ENCODE assay signal across 15 cellular contexts in genomic region chr7:39744620-39745019, GRCh38.
DNase-seq lines count a peak whose midpoint lies in the region; ATAC-seq and TF ChIP-seq lines count a peak whose summit lies in the region.
"Had no signal": no experiment of that assay in that cellular context is flagged by ENCODE, and none has a peak within 500 bp of the region (broad histone marks: within the 10 kb centered on the region; RNA-seq: fewer than 3 reads in every experiment).

No MANE protein-coding gene starts in this region.

- POLR2A ChIA-PET in WTC11 (lab: Charles Lee), result no interaction called here

- no peak overlapping the region for H2BK15ac ChIP-seq in neuronal stem cell (ENCODE audit: low read length)

- no peak overlapping the region for H4K91ac ChIP-seq in neuronal stem cell (ENCODE audit: low read depth, low read length, poor library complexity)

- no peak overlapping the region for H2AK5ac ChIP-seq in neuronal stem cell (ENCODE audit: low read depth, low read length)

- H3K27me3 Mint-ChIP-seq in WTC11 (ENCODE audit: low read depth), result no peaks in the 10 kb centered on the region
- H3K27me3 Mint-ChIP-seq: B cell; CD8-positive, alpha-beta memory T cell had no signal

- H2AFZ ChIP-seq in neuronal stem cell (ENCODE audit: low read length), result no peak overlapping the region
- H2AFZ ChIP-seq: GM23338 had no signal

- H3K4me1 ChIP-seq in breast epithelium, result no peaks in the 10 kb centered on the region
- no peaks in the 10 kb centered on the region for H3K4me1 ChIP-seq in neuronal stem cell (ENCODE audit: control insufficient read depth in 2 of 2, insufficient read depth in 1 of 2, low read depth in 1 of 2, low read length in 2 of 2)

- H2BK120ac ChIP-seq in neuronal stem cell (ENCODE audit: low read depth, low read length), result no peak overlapping the region

- no peaks in the 10 kb centered on the region for H3K9me3 Mint-ChIP-seq in WTC11
- H3K9me3 Mint-ChIP-seq: CD8-positive, alpha-beta memory T cell; GM23338; HFFc6 had no signal

- no peaks in the 10 kb centered on the region for H3K36me3 ChIP-seq in breast epithelium
- H3K36me3 ChIP-seq in neuronal stem cell (replicated peaks in 1 of 2; ENCODE audit: control insufficient read depth in 2 of 2, insufficient read depth in 2 of 2, low read length in 2 of 2), result peaks cover 0 to 5% of the 10 kb centered on the region in 2 donors

- no peak overlapping the region for H4K8ac ChIP-seq in neuronal stem cell (ENCODE audit: low read depth, low read length)

- CTCF ChIA-PET in WTC11 (lab: Charles Lee), result interaction anchor here (0.6 to 9.6 kb wide), 3 partner anchors 122 to 180 kb away, joined by 3 to 378 read pairs (median 7); partner anchors contain the start of gene RALA

- no peaks in the 10 kb centered on the region for H3K27me3 ChIP-seq in breast epithelium
- H3K27me3 ChIP-seq in neuronal stem cell (ENCODE audit: control insufficient read depth in 3 of 3, insufficient read depth in 3 of 3, low read depth in 1 of 3, low read length in 3 of 3), result no peaks in the 10 kb centered on the region
- H3K27me3 ChIP-seq: BLaER1 treated with 17β-estradiol and CSF1 and Interleukin-3, amounts not matched to agents 10 nM and 100 nM had no signal

- no CpG with 5 or more reads among the region's 2 CpGs for WGBS in neuronal stem cell (ENCODE audit: extremely low coverage in 2 of 2, insufficient read length in 2 of 2, insufficient replicate concordance in 1 of 2), 2 donors

- TF ChIP-seq POLR2A in breast epithelium (IDR thresholded peaks at IDR 0.05), result no peak

- intact Hi-C loops in breast epithelium (cut with DNase I; ENCODE audit: low total_unique reads), result loop anchor here (5.0 kb wide), 1 partner anchor 162 kb away; no protein-coding TSS in a partner anchor

- H3K4me2 ChIP-seq in neuronal stem cell (ENCODE audit: insufficient read depth, low read length, poor library complexity, severe bottlenecking), result no peak overlapping the region
- H3K4me2 ChIP-seq: BLaER1 treated with 17β-estradiol and CSF1 and Interleukin-3, amounts not matched to agents 10 nM and 100 nM; GM23338 had no signal

- ATAC-seq in WTC11 (no peak), HG03354 (IDR thresholded peaks at IDR 0.05; ENCODE audit: poor library complexity, severe bottlenecking, unreplicated experiment) (no peak), GM18867 (IDR thresholded peaks at IDR 0.05; ENCODE audit: unreplicated experiment) (no peak), HG03135 (IDR thresholded peaks at IDR 0.05; ENCODE audit: unreplicated experiment) (no peak)
- ATAC-seq: GM23338 had no signal

- no peak overlapping the region for H3K23ac ChIP-seq in neuronal stem cell (ENCODE audit: low read depth, low read length, poor library complexity)

- no peak overlapping the region for H3K14ac ChIP-seq in neuronal stem cell (ENCODE audit: low read length)

- in situ Hi-C loops in T47D (cut with HindIII; ENCODE audit: low pct_unique_long_range_greater_than_20kb, low sequenced_read_pairs), result loop anchor here (25.0 kb wide), 1 partner anchor 182 kb away; the partner anchor contains the start of gene YAE1

- H3K18ac ChIP-seq in neuronal stem cell (ENCODE audit: low read length), result no peak overlapping the region

- H3K27ac ChIP-seq in breast epithelium (no peak overlapping the region), neuronal stem cell (replicated peaks; ENCODE audit: low read length) (no peak overlapping the region)
- H3K27ac ChIP-seq: BLaER1 treated with 17β-estradiol and CSF1 and Interleukin-3, amounts not matched to agents 10 nM and 100 nM had no signal

- no peak overlapping the region for H3K4me3 Mint-ChIP-seq in WTC11
- H3K4me3 Mint-ChIP-seq: B cell; CD8-positive, alpha-beta memory T cell; GM23338; HFFc6 had no signal

- peak; percentile 68 to 77 for DNase-seq in T47D (ENCODE audit: low read depth in 1 of 2, low spot score in 1 of 2)
- DNase-seq in breast epithelium (ENCODE audit: low spot score in 2 of 2), result no peak
- DNase-seq in WTC11 (ENCODE audit: low spot score), result no peak
- no peak for DNase-seq in neuronal stem cell (ENCODE audit: low spot score)
- DNase-seq: 8988T; Caco-2; CD8-positive, alpha-beta memory T cell; HCEC 1CT; HFFc6 had no signal

- TF ChIP-seq CTCF in breast epithelium (IDR thresholded peaks at IDR 0.05) (no peak), WTC11 (IDR thresholded peaks at IDR 0.05) (no peak)

- peaks cover 3% of the 10 kb centered on the region for H3K79me1 ChIP-seq in neuronal stem cell (ENCODE audit: low read depth, low read length)

- H3K4ac ChIP-seq in neuronal stem cell (ENCODE audit: low read length), result peak overlapping the region; percentile 31

- peak overlapping the region; percentile 20 for H2BK5ac ChIP-seq in neuronal stem cell (ENCODE audit: low read length)

- peaks cover 3% of the 10 kb centered on the region; the same call in 1 of the 2 replicates for H3K36me3 Mint-ChIP-seq in WTC11

- peaks cover 33% of the 10 kb centered on the region for H3K4me1 Mint-ChIP-seq in WTC11

- H3K9ac ChIP-seq in neuronal stem cell (ENCODE audit: low read depth, low read length, poor library complexity), result no peak overlapping the region
- H3K9ac ChIP-seq: BLaER1 treated with 17β-estradiol and CSF1 and Interleukin-3, amounts not matched to agents 10 nM and 100 nM had no signal

- H3K4me3 ChIP-seq in breast epithelium, result no peak overlapping the region
- H3K4me3 ChIP-seq in neuronal stem cell (ENCODE audit: low read length in 2 of 2), result no peak overlapping the region
- H3K4me3 ChIP-seq: BLaER1 treated with 17β-estradiol and CSF1 and Interleukin-3, amounts not matched to agents 10 nM and 100 nM; GM23338 had no signal

- peak overlapping the region; percentile 9; the same call in 1 of the 2 replicates for H3K27ac Mint-ChIP-seq in WTC11
- H3K27ac Mint-ChIP-seq: B cell, GM23338, HFFc6 had no signal

- no peak overlapping the region for H2BK12ac ChIP-seq in neuronal stem cell (ENCODE audit: low read length)

- H3K9me3 ChIP-seq in breast epithelium (no peaks in the 10 kb centered on the region), neuronal stem cell (replicated peaks in 1 of 2; ENCODE audit: control insufficient read depth in 2 of 2, insufficient read depth in 1 of 2, low read depth in 1 of 2, low read length in 2 of 2) (peaks cover 0 to 2% of the 10 kb centered on the region in 2 donors)
- H3K9me3 ChIP-seq: Caco-2 had no signal

TF ChIP-seq in WTC11, 78 proteins besides CTCF, POLR2A, EP300 and RAD21:
- TF ChIP-seq ZBTB43 (CRISPR knock-in tag; IDR thresholded peaks at IDR 0.05), result no peak
- TF ChIP-seq ZNF138 (CRISPR knock-in tag; conservative IDR thresholded peaks at IDR 0.05), result no peak
- TF ChIP-seq NR2C2 (CRISPR knock-in tag; IDR thresholded peaks at IDR 0.05), result no peak
- no peak for TF ChIP-seq PRDM15 (CRISPR knock-in tag; IDR thresholded peaks at IDR 0.05)
- TF ChIP-seq ETV6 (CRISPR knock-in tag; IDR thresholded peaks at IDR 0.05), result no peak
- TF ChIP-seq HMGA2 (CRISPR knock-in tag; IDR thresholded peaks at IDR 0.05), result no peak
- TF ChIP-seq EMX1 (CRISPR knock-in tag; IDR thresholded peaks at IDR 0.05), result no peak
- no peak for TF ChIP-seq NFE2L1 (CRISPR knock-in tag; IDR thresholded peaks at IDR 0.05)
- TF ChIP-seq USF1 (CRISPR knock-in tag; IDR thresholded peaks at IDR 0.05), result no peak
- TF ChIP-seq ATF1 (CRISPR knock-in tag; IDR thresholded peaks at IDR 0.05), result no peak
- no peak for TF ChIP-seq RELA (CRISPR knock-in tag; IDR thresholded peaks at IDR 0.05; ENCODE audit: borderline replicate concordance)
- TF ChIP-seq ZBTB21 (CRISPR knock-in tag; IDR thresholded peaks at IDR 0.05; ENCODE audit: borderline replicate concordance), result no peak
- no peak for TF ChIP-seq CBFB (CRISPR knock-in tag; IDR thresholded peaks at IDR 0.05; ENCODE audit: low read depth)
- no peak for TF ChIP-seq ZNF671 (CRISPR knock-in tag; IDR thresholded peaks at IDR 0.05)

Comparison
In these comparisons a context has a peak if more than half of its experiments do, and no peak if none do; other contexts are left out.
1. DNase-seq: peak in T47D (2 of 2); none in breast epithelium (0 of 2), WTC11 (single experiment) and neuronal stem cell (single experiment).